In genomic region chr7:88692493-88692892, GRCh38 we compare ENCODE assay signal across 23 cellular contexts.
DNase-seq lines count a peak whose midpoint lies in the region; ATAC-seq, FAIRE-seq and TF ChIP-seq lines count a peak whose summit lies in the region.
"Had no signal": no experiment of that assay in that cellular context is flagged by ENCODE, and none has a peak within 500 bp of the region (broad histone marks: within the 10 kb centered on the region; RNA-seq: fewer than 3 reads in every experiment).

No MANE protein-coding gene starts in this region.

- no peaks in the 10 kb centered on the region for H4K20me1 ChIP-seq in K562 (replicated peaks; ENCODE audit: control insufficient read depth, insufficient read depth, low read length)
- no peaks in the 10 kb centered on the region for H4K20me1 ChIP-seq in endothelial cell of umbilical vein (replicated peaks; ENCODE audit: control insufficient read depth, extremely low read depth, insufficient read depth, low read length)
- H4K20me1 ChIP-seq: BLaER1 had no signal

- no peak for TF ChIP-seq EP300 in K562 (IDR thresholded peaks at IDR 0.05; ENCODE audit: low read length)

- H3K4me3 ChIP-seq in K562 (no peak overlapping the region), endothelial cell of umbilical vein (replicated peaks in 1 of 3; ENCODE audit: insufficient read depth in 1 of 3, low read depth in 1 of 3, low read length in 3 of 3) (no peak overlapping the region)
- H3K4me3 ChIP-seq: BLaER1, GM12878 had no signal

- no peaks in the 10 kb centered on the region for H3K4me1 Mint-ChIP-seq in Calu3 (ENCODE audit: low read depth, unreplicated experiment)
- H3K4me1 Mint-ChIP-seq: CD14-positive monocyte; CD4-positive, alpha-beta memory T cell; CD4-positive, CD25-positive, alpha-beta regulatory T cell; CD8-positive, alpha-beta memory T cell had no signal

- FAIRE-seq in K562 (lab: Jason Lieb, UNC) (no peak), endothelial cell of umbilical vein (lab: Jason Lieb, UNC) (no peak)
- FAIRE-seq: A204.1, D721Med, GM12878, GM12892, GM18507, GM19239 had no signal

- H3K9ac ChIP-seq in K562 (ENCODE audit: insufficient read depth in 1 of 2, low read depth in 2 of 2, low read length in 2 of 2), result no peak overlapping the region
- no peak overlapping the region for H3K9ac ChIP-seq in endothelial cell of umbilical vein (replicated peaks; ENCODE audit: extremely low read depth, insufficient read depth, low read length)
- H3K9ac ChIP-seq: BLaER1 had no signal

- H3K27ac Mint-ChIP-seq in Calu3 (ENCODE audit: unreplicated experiment), result no peak overlapping the region
- H3K27ac Mint-ChIP-seq: CD14-positive monocyte; CD4-positive, alpha-beta memory T cell; CD4-positive, CD25-positive, alpha-beta regulatory T cell; CD8-positive, alpha-beta memory T cell had no signal

- H3K27me3 Mint-ChIP-seq in Calu3 (ENCODE audit: unreplicated experiment), result no peaks in the 10 kb centered on the region
- H3K27me3 Mint-ChIP-seq: CD4-positive, alpha-beta memory T cell; CD4-positive, CD25-positive, alpha-beta regulatory T cell; CD8-positive, alpha-beta memory T cell had no signal

- no peak for TF ChIP-seq POLR2A in K562 (conservative IDR thresholded peaks at IDR 0.05)
- no peak for TF ChIP-seq POLR2A in endothelial cell of umbilical vein (IDR thresholded peaks at IDR 0.05; ENCODE audit: low read depth, low read length)

- dilution Hi-C loops in endothelial cell of umbilical vein (cut with MboI; ENCODE audit: extremely low pct_ligation_motif_present, low sequenced_read_pairs), result no loop called here

- H3K9me3 ChIP-seq in K562 (replicated peaks; ENCODE audit: control insufficient read depth, insufficient read depth, low read depth, low read length) (no peaks in the 10 kb centered on the region), endothelial cell of umbilical vein (replicated peaks; ENCODE audit: control insufficient read depth, insufficient read depth, low read length) (no peaks in the 10 kb centered on the region)
- H3K9me3 ChIP-seq: BE2C, BLaER1 had no signal

- no peak for DNase-seq in K562 (ENCODE audit: extremely low read depth in 1 of 4, low spot score in 3 of 4)
- DNase-seq in endothelial cell of umbilical vein (ENCODE audit: low read depth, low spot score), result peak; percentile 33
- DNase-seq in Calu3, result no peak
- DNase-seq in NCI-H2227 (lab: John Stamatoyannopoulos, UW; ENCODE audit: unreplicated experiment), result no peak
- DNase-seq: 8988T; ACHN; BE2C; C1 segment of cervical spinal cord; CD4-positive, alpha-beta memory T cell; CD4-positive, CD25-positive, alpha-beta regulatory T cell; CD8-positive, alpha-beta memory T cell; COR-L47; DMS79 treated with DMSO at 0.1 percent for 48 hours; GDM1 had no signal

- no peaks in the 10 kb centered on the region for H3K9me3 Mint-ChIP-seq in Calu3 (ENCODE audit: low read depth, unreplicated experiment)
- H3K9me3 Mint-ChIP-seq: CD4-positive, alpha-beta memory T cell had no signal

- H2AFZ ChIP-seq in K562 (ENCODE audit: low read depth, low read length) (no peak overlapping the region), endothelial cell of umbilical vein (ENCODE audit: low read depth, low read length) (no peak overlapping the region)

- H3K4me1 ChIP-seq in K562 (replicated peaks in 1 of 2; ENCODE audit: control insufficient read depth in 2 of 2, insufficient read depth in 2 of 2, low read length in 2 of 2) (peaks cover 0 to 21% of the 10 kb centered on the region in 2 experiments; a peak in 3 of 5 replicates), endothelial cell of umbilical vein (ENCODE audit: control insufficient read depth, extremely low read depth, insufficient read depth, low read length) (no peaks in the 10 kb centered on the region)
- H3K4me1 ChIP-seq: BE2C, BLaER1 had no signal

- H3K36me3 Mint-ChIP-seq in Calu3 (ENCODE audit: insufficient read depth, unreplicated experiment), result no peaks in the 10 kb centered on the region
- H3K36me3 Mint-ChIP-seq: CD14-positive monocyte; CD4-positive, alpha-beta memory T cell; CD4-positive, CD25-positive, alpha-beta regulatory T cell; CD8-positive, alpha-beta memory T cell had no signal

- no peak overlapping the region for H3K4me3 Mint-ChIP-seq in Calu3 (ENCODE audit: low read depth, unreplicated experiment)
- H3K4me3 Mint-ChIP-seq: CD14-positive monocyte; CD4-positive, alpha-beta memory T cell; CD4-positive, CD25-positive, alpha-beta regulatory T cell; CD8-positive, alpha-beta memory T cell had no signal

- H3K36me3 ChIP-seq in K562 (ENCODE audit: control insufficient read depth, insufficient read depth, low read length) (no peaks in the 10 kb centered on the region), endothelial cell of umbilical vein (ENCODE audit: control insufficient read depth in 2 of 2, extremely low read depth in 1 of 2, insufficient read depth in 2 of 2, low read length in 2 of 2) (no peaks in the 10 kb centered on the region)
- H3K36me3 ChIP-seq: BE2C, BLaER1 had no signal

- H3K27me3 ChIP-seq in K562 (ENCODE audit: control insufficient read depth in 2 of 2, insufficient read depth in 2 of 2, low read length in 2 of 2) (no peaks in the 10 kb centered on the region), endothelial cell of umbilical vein (ENCODE audit: control insufficient read depth in 2 of 2, insufficient read depth in 2 of 2, low read length in 2 of 2) (no peaks in the 10 kb centered on the region)
- H3K27me3 ChIP-seq: BE2C, BLaER1 had no signal

- no peak for ATAC-seq in K562
- no peak for ATAC-seq in GM18870 (IDR thresholded peaks at IDR 0.05; ENCODE audit: unreplicated experiment)
- ATAC-seq: GM12878 had no signal

- TF ChIP-seq RAD21 in K562 (CRISPR knock-in tag; conservative IDR thresholded peaks at IDR 0.05 in 1 of 2, IDR thresholded peaks at IDR 0.05 in 1 of 2), result no peak

- in situ Hi-C loops in K562 (cut with MboI), result no loop called here

- POLR2A ChIA-PET in K562 (lab: Yijun Ruan, JAX), result no interaction called here
- POLR2A ChIA-PET in endothelial cell of umbilical vein (lab: Charles Lee), result no interaction called here

- no peaks in the 10 kb centered on the region for H3K9me1 ChIP-seq in K562 (ENCODE audit: control insufficient read depth, insufficient read depth, low read length)
- H3K9me1 ChIP-seq in endothelial cell of umbilical vein (replicated peaks; ENCODE audit: control insufficient read depth, extremely low read depth, insufficient read depth, low read length), result no peaks in the 10 kb centered on the region

- CTCF ChIA-PET in K562 (lab: Yijun Ruan, JAX; ENCODE audit: low intra/inter-chr PET ratio), result no interaction called here
- CTCF ChIA-PET in endothelial cell of umbilical vein (lab: Charles Lee), result no interaction called here
- CTCF ChIA-PET in Calu3 (lab: Charles Lee), result no interaction called here

- H3K27ac ChIP-seq in K562 (ENCODE audit: extremely low read depth, low read depth, low read length) (no peak overlapping the region), endothelial cell of umbilical vein (ENCODE audit: insufficient read depth, low read depth, low read length) (no peak overlapping the region)
- H3K27ac ChIP-seq: BLaER1 had no signal

- TF ChIP-seq CTCF in K562 (IDR thresholded peaks at IDR 0.05 in 2 of 3, conservative IDR thresholded peaks at IDR 0.05 in 1 of 3; ENCODE audit: insufficient read depth in 2 of 3, low read depth in 1 of 3, low read length in 3 of 3) (no peak), endothelial cell of umbilical vein (IDR thresholded peaks at IDR 0.05; ENCODE audit: extremely low read depth in 1 of 2, insufficient read depth in 1 of 2, low read depth in 1 of 2, low read length in 2 of 2) (no peak), Calu3 (IDR thresholded peaks at IDR 0.05; ENCODE audit: unreplicated experiment) (no peak)

- H3K79me2 ChIP-seq in K562 (ENCODE audit: control insufficient read depth, insufficient read depth, low read length) (no peaks in the 10 kb centered on the region), endothelial cell of umbilical vein (ENCODE audit: control insufficient read depth, insufficient read depth, low read length) (no peaks in the 10 kb centered on the region)

- H3K4me2 ChIP-seq in K562 (ENCODE audit: insufficient read depth, low read length), result no peak overlapping the region
- no peak overlapping the region for H3K4me2 ChIP-seq in endothelial cell of umbilical vein (ENCODE audit: insufficient read depth, low read length)
- H3K4me2 ChIP-seq: BLaER1 had no signal

- intact Hi-C loops in K562 (cut with micrococcal nuclease), result no loop called here
- intact Hi-C loops in endothelial cell of umbilical vein (cut with micrococcal nuclease), result no loop called here
- intact Hi-C loops in Calu3 (cut with micrococcal nuclease; ENCODE audit: unreplicated experiment), result no loop called here

- BruUV-seq in K562 (replicated peaks; lab: Mats Ljungman, UMichigan), result no TSS peak
- BruUV-seq in endothelial cell of umbilical vein (replicated peaks; lab: Mats Ljungman, UMichigan), result no TSS peak
- no TSS peak for BruUV-seq in Calu3 (replicated peaks; lab: Mats Ljungman, UMichigan)

TF ChIP-seq in K562, 482 proteins besides CTCF, POLR2A, EP300 and RAD21 (continues in another document):
- TF ChIP-seq MEIS2 (IDR thresholded peaks at IDR 0.05; ENCODE audit: partially characterized antibody) (peak; percentile 63), FOXA3 (CRISPR knock-in tag; conservative IDR thresholded peaks at IDR 0.05 in 1 of 2, IDR thresholded peaks at IDR 0.05 in 1 of 2) (peak in 1 of 2 experiments; percentile 57; a peak in 2 of 4 replicates)

TF ChIP-seq in endothelial cell of umbilical vein, 7 proteins besides CTCF, POLR2A, EP300 and RAD21:
- TF ChIP-seq MYC (IDR thresholded peaks at IDR 0.05; ENCODE audit: low read depth, low read length), result no peak
- no peak for TF ChIP-seq MAX (IDR thresholded peaks at IDR 0.05; ENCODE audit: insufficient read depth, insufficient read length)
- TF ChIP-seq FOS (IDR thresholded peaks at IDR 0.05; ENCODE audit: borderline replicate concordance, insufficient read depth, low read length), result no peak
- TF ChIP-seq JUN (IDR thresholded peaks at IDR 0.05; ENCODE audit: borderline replicate concordance, insufficient read depth, insufficient read length, low read depth), result no peak
- TF ChIP-seq EZH2 (IDR thresholded peaks at IDR 0.05; ENCODE audit: borderline replicate concordance, low read depth, low read length, severe bottlenecking), result no peak
- TF ChIP-seq GATA2 (IDR thresholded peaks at IDR 0.05; ENCODE audit: insufficient read depth, insufficient read length, low read depth, low read length), result no peak
- no peak for TF ChIP-seq POLR2AphosphoS5 (IDR thresholded peaks at IDR 0.05; ENCODE audit: insufficient read depth, low read depth, low read length)
